ENCODE assay signal across 20 cellular contexts in the genomic region with DNA sequence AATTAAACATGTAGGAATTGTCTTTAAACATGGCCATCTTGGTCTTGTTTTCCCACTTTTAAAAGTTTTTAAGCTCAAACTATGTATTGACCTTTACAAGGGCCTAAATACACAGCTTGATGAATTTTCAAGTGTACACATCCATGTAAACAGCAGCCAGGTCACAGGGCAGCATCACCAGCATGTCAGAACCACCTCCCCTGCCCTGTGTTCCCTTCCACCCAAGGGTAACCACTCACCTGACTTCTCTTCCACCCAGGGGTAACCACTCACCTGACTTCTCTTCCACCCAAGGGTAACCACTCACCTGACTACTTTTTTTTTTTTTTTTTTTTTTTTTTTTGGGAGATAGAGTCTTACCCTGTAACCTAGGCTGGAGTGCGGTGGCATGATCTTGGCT. TPM values are rescaled to one million over a fixed set of nuclear protein-coding genes. Genes with fewer than 3 reads are reported as not detected.
DNase-seq lines count a peak whose midpoint lies in the region; ATAC-seq, FAIRE-seq and TF ChIP-seq lines count a peak whose summit lies in the region.
"Had no signal": no experiment of that assay in that cellular context is flagged by ENCODE, and none has a peak within 500 bp of the region (broad histone marks: within the 10 kb centered on the region; RNA-seq: fewer than 3 reads in every experiment).

No MANE protein-coding gene starts in this region.

- CTCF ChIA-PET in HepG2 (lab: Yijun Ruan, JAX; ENCODE audit: low intra/inter-chr PET ratio, low total read pairs) (no interaction called here), PC-3 (lab: Charles Lee) (no interaction called here)

- FAIRE-seq in HepG2 (lab: Jason Lieb, UNC): no peak
- FAIRE-seq: A204.1, GM12891 had no signal

- H2AFZ ChIP-seq in HepG2 (ENCODE audit: low read length) (no peak overlapping the region), PC-3 (ENCODE audit: low read length) (no peak overlapping the region), mesenchymal stem cell (ENCODE audit: low read depth, low read length) (no peak overlapping the region)

- peaks cover 7% of the 10 kb centered on the region; the same call in 1 of the 2 replicates for H4K20me1 ChIP-seq in HepG2 (ENCODE audit: insufficient read depth, low read length)
- peaks cover 6% of the 10 kb centered on the region; the same call in 1 of the 2 replicates for H4K20me1 ChIP-seq in PC-3 (ENCODE audit: low read length)

- no peak overlapping the region for H2BK5ac ChIP-seq in mesenchymal stem cell (ENCODE audit: low read depth, low read length, poor library complexity, severe bottlenecking)

- ATAC-seq in HepG2 (no peak), right lobe of liver (no peak), PC-3 (no peak), GM18858 (IDR thresholded peaks at IDR 0.05; ENCODE audit: unreplicated experiment) (no peak)

- in situ Hi-C loops in HepG2 (cut with HindIII; ENCODE audit: extremely low pct_ligation_motif_present, low pct_unique_long_range_greater_than_20kb) (loop anchor here (10.0 kb wide), 1 partner anchor 211 kb away; no protein-coding TSS in a partner anchor), KBM-7 (cut with MboI; ENCODE audit: low pct_unique_long_range_greater_than_20kb, low sequenced_read_pairs) (no loop called here)

- no peak overlapping the region for H4K91ac ChIP-seq in mesenchymal stem cell (ENCODE audit: low read length)

- POLR2A ChIA-PET in HepG2 (lab: Yijun Ruan, JAX) (interaction anchor here (1.0 kb wide), 1 partner anchor 176 kb away, joined by 3 read pairs; no protein-coding TSS in a partner anchor), PC-3 (lab: Charles Lee; ENCODE audit: unreplicated experiment) (interaction anchor here (0.7 kb wide), 1 partner anchor 41 kb away, joined by 4 read pairs; no protein-coding TSS in a partner anchor)

- no peaks in the 10 kb centered on the region for H3K27me3 ChIP-seq in HepG2 (ENCODE audit: control insufficient read depth in 1 of 2, insufficient read depth in 2 of 2, low read length in 2 of 2)
- no peaks in the 10 kb centered on the region for H3K27me3 ChIP-seq in right lobe of liver
- no peaks in the 10 kb centered on the region for H3K27me3 ChIP-seq in PC-3 (ENCODE audit: low read length)
- H3K27me3 ChIP-seq in esophagus squamous epithelium: no peaks in the 10 kb centered on the region
- no peaks in the 10 kb centered on the region for H3K27me3 ChIP-seq in thyroid gland
- H3K27me3 ChIP-seq in mesenchymal stem cell (ENCODE audit: control insufficient read depth in 1 of 2, insufficient read depth in 1 of 2, low read length in 2 of 2): no peaks in the 10 kb centered on the region

- peaks cover 0 to 3% of the 10 kb centered on the region in 2 experiments; a peak in 1 of 5 replicates for H3K36me3 ChIP-seq in HepG2 (replicated peaks in 1 of 2; ENCODE audit: control insufficient read depth in 1 of 2, insufficient read depth in 2 of 2, low read length in 2 of 2)
- H3K36me3 ChIP-seq in right lobe of liver: no peaks in the 10 kb centered on the region
- H3K36me3 ChIP-seq in PC-3 (ENCODE audit: low read depth, low read length): peaks cover 6% of the 10 kb centered on the region; the same call in 1 of the 2 replicates
- no peaks in the 10 kb centered on the region for H3K36me3 ChIP-seq in esophagus squamous epithelium
- H3K36me3 ChIP-seq in thyroid gland: no peaks in the 10 kb centered on the region
- peaks cover 5 to 15% of the 10 kb centered on the region in 2 experiments for H3K36me3 ChIP-seq in mesenchymal stem cell (ENCODE audit: control insufficient read depth in 1 of 2, insufficient read depth in 2 of 2, low read depth in 1 of 2, low read length in 2 of 2)

- no peak for DNase-seq in HepG2 (ENCODE audit: low spot score)
- no peak for DNase-seq in right lobe of liver
- DNase-seq in PC-3: no peak
- no peak for DNase-seq in esophagus squamous epithelium (lab: John Stamatoyannopoulos, UW)
- peak; percentile 54 to 62 for DNase-seq in thyroid gland
- no peak for DNase-seq in mesenchymal stem cell
- no peak for DNase-seq in KBM-7
- DNase-seq: DMS 273 treated with DMSO at 0.1 percent for 48 hours, GOT3, MV-4-11, NCI-H1105 treated with DMSO at 0.1 percent for 48 hours, NCI-H2029 treated with DMSO at 0.1 percent for 48 hours, NCI-H524, NCI-H82, SHP77 treated with DMSO at 0.1 percent for 48 hours had no signal

- H3K9me3 ChIP-seq in HepG2 (ENCODE audit: low read length) (no peaks in the 10 kb centered on the region), right lobe of liver (no peaks in the 10 kb centered on the region), PC-3 (ENCODE audit: low read length) (no peaks in the 10 kb centered on the region), esophagus squamous epithelium (no peaks in the 10 kb centered on the region), thyroid gland (no peaks in the 10 kb centered on the region), mesenchymal stem cell (ENCODE audit: control insufficient read depth, low read length) (no peaks in the 10 kb centered on the region)

- intact Hi-C loops in HepG2 (cut with micrococcal nuclease; ENCODE audit: unreplicated experiment) (loop anchor here (10.0 kb wide), 1 partner anchor 181 kb away; a partner anchor contains a TSS), right lobe of liver (cut with DNase I) (no loop called here), PC-3 (cut with micrococcal nuclease) (loop anchor here (5.0 to 10.0 kb wide), 4 partner anchors 53 to 1137 kb away; a partner anchor contains a TSS), esophagus squamous epithelium (cut with DNase I) (no loop called here), thyroid gland (cut with DNase I) (loop anchor here (10.0 kb wide), 1 partner anchor 211 kb away; no protein-coding TSS in a partner anchor)

- H3K4me2 ChIP-seq in HepG2 (ENCODE audit: low read depth, low read length): no peak overlapping the region
- peak overlapping the region; percentile 78 for H3K4me2 ChIP-seq in PC-3 (ENCODE audit: low read length)
- no peak overlapping the region for H3K4me2 ChIP-seq in mesenchymal stem cell (ENCODE audit: low read length, poor library complexity, severe bottlenecking)

- TF ChIP-seq RAD21 in HepG2 (CRISPR knock-in tag; IDR thresholded peaks at IDR 0.05): no peak

- no peak overlapping the region for H2AK5ac ChIP-seq in mesenchymal stem cell (ENCODE audit: low read length, severe bottlenecking)

- no peaks in the 10 kb centered on the region for H3K9me2 ChIP-seq in PC-3 (replicated peaks; ENCODE audit: low read length)

- TF ChIP-seq EP300 in HepG2 (IDR thresholded peaks at IDR 0.05; ENCODE audit: low read depth in 2 of 2, low read length in 2 of 2): no peak
- TF ChIP-seq EP300 in HepG2 (CRISPR knock-in tag; IDR thresholded peaks at IDR 0.05; ENCODE audit: borderline replicate concordance): no peak

- H3K23ac ChIP-seq in mesenchymal stem cell (ENCODE audit: low read length in 2 of 2): no peak overlapping the region

- H3K4ac ChIP-seq in mesenchymal stem cell (ENCODE audit: low read depth in 1 of 2, low read length in 2 of 2): no peak overlapping the region

- H3K4me1 ChIP-seq in HepG2 (ENCODE audit: insufficient read depth, low read length): peaks cover 76% of the 10 kb centered on the region
- peaks cover 0 to 11% (median 4%) of the 10 kb centered on the region in 4 donors for H3K4me1 ChIP-seq in right lobe of liver
- H3K4me1 ChIP-seq in PC-3 (ENCODE audit: insufficient read depth, low read length): peaks cover 57% of the 10 kb centered on the region
- H3K4me1 ChIP-seq in esophagus squamous epithelium: peaks cover 4 to 63% (median 12%) of the 10 kb centered on the region in 3 donors
- H3K4me1 ChIP-seq in thyroid gland: peaks cover 24 to 59% of the 10 kb centered on the region in 2 donors
- peaks cover 7% of the 10 kb centered on the region for H3K4me1 ChIP-seq in mesenchymal stem cell (ENCODE audit: control insufficient read depth, insufficient read depth, low read depth, low read length)

- H3K18ac ChIP-seq in mesenchymal stem cell (ENCODE audit: low read depth in 1 of 2, low read length in 2 of 2): no peak overlapping the region

- H3K79me2 ChIP-seq in HepG2 (ENCODE audit: insufficient read depth, low read length) (peaks cover 8% of the 10 kb centered on the region), PC-3 (ENCODE audit: low read length) (peaks cover 75% of the 10 kb centered on the region)

- H2BK12ac ChIP-seq in mesenchymal stem cell (ENCODE audit: low read length in 2 of 2): no peak overlapping the region

- peak overlapping the region; percentile 30 for H3K27ac ChIP-seq in HepG2 (ENCODE audit: extremely low read length, insufficient read depth, low read length)
- H3K27ac ChIP-seq in right lobe of liver: no peak overlapping the region
- peak overlapping the region; percentile 89 for H3K27ac ChIP-seq in PC-3 (ENCODE audit: low read length)
- H3K27ac ChIP-seq in esophagus squamous epithelium: peak overlapping the region in 3 of 4 donors; percentile 43 to 48 (median 48)
- peak overlapping the region; percentile 47 to 76 (median 69) for H3K27ac ChIP-seq in thyroid gland
- H3K27ac ChIP-seq in mesenchymal stem cell (ENCODE audit: low read length, poor library complexity, severe bottlenecking): no peak overlapping the region
- H3K27ac ChIP-seq: SK-N-MC had no signal

- H3K4me3 ChIP-seq in HepG2 (replicated peaks in 1 of 3; ENCODE audit: insufficient read depth in 1 of 3, low read depth in 2 of 3, low read length in 3 of 3) (no peak overlapping the region), right lobe of liver (no peak overlapping the region), PC-3 (ENCODE audit: low read length) (no peak overlapping the region), esophagus squamous epithelium (no peak overlapping the region), thyroid gland (replicated peaks in 1 of 3) (no peak overlapping the region), mesenchymal stem cell (ENCODE audit: insufficient read depth in 1 of 2, low read depth in 1 of 2, low read length in 2 of 2) (no peak overlapping the region)
- H3K4me3 ChIP-seq: SK-N-MC had no signal

- no peak overlapping the region for H3K14ac ChIP-seq in mesenchymal stem cell (ENCODE audit: low read length in 2 of 2)

- H4K8ac ChIP-seq in mesenchymal stem cell (ENCODE audit: low read length): no peak overlapping the region

- peaks cover 8% of the 10 kb centered on the region for H3F3A ChIP-seq in PC-3 (ENCODE audit: low read length, unreplicated experiment)

- no peak overlapping the region for H2BK15ac ChIP-seq in mesenchymal stem cell (ENCODE audit: low read depth, poor library complexity, severe bottlenecking)

- H3K9ac ChIP-seq in HepG2 (ENCODE audit: insufficient read depth, low read depth, low read length): no peak overlapping the region
- no peak overlapping the region for H3K9ac ChIP-seq in PC-3 (ENCODE audit: low read length)
- H3K9ac ChIP-seq in mesenchymal stem cell (ENCODE audit: low read length): no peak overlapping the region
- H3K9ac ChIP-seq: KMS-11 had no signal

- BruUV-seq in HepG2 (replicated peaks; lab: Mats Ljungman, UMichigan): no TSS peak
- BruUV-seq in PC-3 (replicated peaks; lab: Mats Ljungman, UMichigan): no TSS peak

- 100% methylated on average over 1 of the region's 1 CpG for WGBS in HepG2 (ENCODE audit: low lambda C conversion rate)
- WGBS in right lobe of liver (ENCODE audit: insufficient coverage, low coverage, low lambda C conversion rate, missing lambda C conversion rate): 100% methylated on average over 1 of the region's 1 CpG
- WGBS in esophagus squamous epithelium, 2 donors: 100% methylated on average over 1 of the region's 1 CpG
- WGBS in thyroid gland, 2 donors: 95 to 100% methylated on average over 1 of the region's 1 CpG
- WGBS in mesenchymal stem cell: 100% methylated on average over 1 of the region's 1 CpG

- peaks cover 20% of the 10 kb centered on the region for H3K79me1 ChIP-seq in mesenchymal stem cell (replicated peaks; ENCODE audit: low read length, poor library complexity, severe bottlenecking)

- no peak for TF ChIP-seq CTCF in HepG2 (CRISPR knock-in tag; IDR thresholded peaks at IDR 0.05)
- no peak for TF ChIP-seq CTCF in right lobe of liver (IDR thresholded peaks at IDR 0.05)
- TF ChIP-seq CTCF in PC-3 (conservative IDR thresholded peaks at IDR 0.05; ENCODE audit: low read depth, low read length): no peak
- no peak for TF ChIP-seq CTCF in esophagus squamous epithelium (IDR thresholded peaks at IDR 0.05)
- TF ChIP-seq CTCF in thyroid gland (IDR thresholded peaks at IDR 0.05): no peak

- H2BK120ac ChIP-seq in mesenchymal stem cell (ENCODE audit: low read depth, low read length): no peak overlapping the region

- TF ChIP-seq POLR2A in HepG2 (IDR thresholded peaks at IDR 0.05; ENCODE audit: insufficient read depth in 1 of 2, low read depth in 2 of 2, low read length in 2 of 2) (no peak), right lobe of liver (IDR thresholded peaks at IDR 0.05) (no peak), esophagus squamous epithelium (IDR thresholded peaks at IDR 0.05) (no peak), thyroid gland (IDR thresholded peaks at IDR 0.05) (no peak)

RNA-seq across cellular contexts. Expression of a gene that starts 4.6 kb away (rescaled TPM):
- total RNA-seq in HepG2 (2016; rRNA removed; fragmentation: Illumina TruSeq; extraction: Trizol) (5.9 and 6.4 TPM in 2 replicates), right lobe of liver (1 to 10 TPM; 4.5 to 9.6 (median 6.3) TPM), PC-3 (2014; rRNA removed) (12.1 and 20.7 TPM in 2 replicates), esophagus squamous epithelium (10 to 100 TPM in 2 of 4 donors, 1 to 10 TPM in 2; 7.4 to 15.4 (median 10.2) TPM), thyroid gland (10 to 100 TPM; 29.3 to 45.5 (median 32.9) TPM)
- 3.0 and 3.1 TPM in 2 replicates for total RNA-seq in HepG2 (2016; cell fraction: cytosol; rRNA removed; fragmentation: Illumina TruSeq; extraction: Trizol; ENCODE audit: low read depth)
- 4.9 and 5.1 TPM in 2 replicates for total RNA-seq in HepG2 (2016; cell fraction: insoluble cytoplasmic fraction; rRNA removed; fragmentation: Illumina TruSeq; extraction: Trizol)
- 1.9 and 2.3 TPM in 2 replicates for total RNA-seq in HepG2 (2016; cell fraction: membrane; rRNA removed; fragmentation: Illumina TruSeq; extraction: Trizol)
- total RNA-seq in HepG2 (2016; cell fraction: nucleus; rRNA removed; fragmentation: Illumina TruSeq; extraction: Trizol): 5.2 and 5.4 TPM in 2 replicates
- polyA plus RNA-seq in HepG2 (2011; rRNA removed): 5.1 and 6.2 TPM in 2 replicates
- 3.5 and 4.2 TPM in 2 replicates for polyA plus RNA-seq in HepG2 (2011; cell fraction: cytosol; rRNA removed)
- 9.2 and 11.2 TPM in 2 replicates for polyA plus RNA-seq in HepG2 (2011; cell fraction: nucleus; rRNA removed)
- polyA plus RNA-seq in HepG2 (2012): 5.5 and 6.7 TPM in 2 replicates
- polyA plus RNA-seq in HepG2 (2016; cell fraction: cytosol; fragmentation: Illumina TruSeq; extraction: Trizol; ENCODE audit: low read depth): 0.53 and 0.58 TPM in 2 replicates
- polyA plus RNA-seq in HepG2 (2016; cell fraction: insoluble cytoplasmic fraction; fragmentation: Illumina TruSeq; extraction: Trizol; ENCODE audit: low read depth): 4.8 and 5.4 TPM in 2 replicates
- 0.95 and 0.97 TPM in 2 replicates for polyA plus RNA-seq in HepG2 (2016; cell fraction: membrane; fragmentation: Illumina TruSeq; extraction: Trizol; ENCODE audit: low read depth)
- polyA plus RNA-seq in HepG2 (2016; cell fraction: nucleus; fragmentation: Illumina TruSeq; extraction: Trizol; ENCODE audit: insufficient read depth, low read depth): 5.8 and 6.0 TPM in 2 replicates
- 12.8 and 14.9 TPM in 2 replicates for polyA minus RNA-seq in HepG2 (2011; rRNA and poly(A)+ RNA removed; ENCODE audit: low replicate concordance)
- 5.1 and 6.1 TPM in 2 replicates for polyA minus RNA-seq in HepG2 (2011; cell fraction: cytosol; rRNA and poly(A)+ RNA removed)
- 13.1 and 22.3 TPM in 2 replicates for polyA minus RNA-seq in HepG2 (2011; cell fraction: nucleus; rRNA and poly(A)+ RNA removed)
- 13.0 TPM for polyA plus RNA-seq in mesenchymal stem cell (2013, experiment 1 of 2)
- polyA plus RNA-seq in mesenchymal stem cell (2013, experiment 2 of 2): 13.5 TPM

RNA-seq across cellular contexts. Expression of a gene that starts 34.1 kb away (rescaled TPM):
- total RNA-seq in HepG2 (2016; rRNA removed; fragmentation: Illumina TruSeq; extraction: Trizol) (0.02 TPM in 1 of 2 replicates, not detected in the other), right lobe of liver (not detected), PC-3 (2014; rRNA removed) (0.33 and 0.58 TPM in 2 replicates), esophagus squamous epithelium (under 1 TPM; 0.19 to 1.00 (median 0.25) TPM), thyroid gland (under 1 TPM; 0.39 to 0.83 (median 0.48) TPM)
- total RNA-seq in HepG2 (2016; cell fraction: cytosol; rRNA removed; fragmentation: Illumina TruSeq; extraction: Trizol; ENCODE audit: low read depth): not detected in 2 replicates
- total RNA-seq in HepG2 (2016; cell fraction: insoluble cytoplasmic fraction; rRNA removed; fragmentation: Illumina TruSeq; extraction: Trizol): 0.02 TPM in 1 of 2 replicates, not detected in the other
- not detected in 2 replicates for total RNA-seq in HepG2 (2016; cell fraction: membrane; rRNA removed; fragmentation: Illumina TruSeq; extraction: Trizol)
- total RNA-seq in HepG2 (2016; cell fraction: nucleus; rRNA removed; fragmentation: Illumina TruSeq; extraction: Trizol): not detected in 2 replicates
- 0.03 TPM in 1 of 2 replicates, not detected in the other for polyA plus RNA-seq in HepG2 (2011; rRNA removed)
- polyA plus RNA-seq in HepG2 (2011; cell fraction: cytosol; rRNA removed): 0.01 TPM in 1 of 2 replicates, not detected in the other
- 0.02 TPM in 1 of 2 replicates, not detected in the other for polyA plus RNA-seq in HepG2 (2011; cell fraction: nucleus; rRNA removed)
- not detected in 2 replicates for polyA plus RNA-seq in HepG2 (2012)
- polyA plus RNA-seq in HepG2 (2016; cell fraction: cytosol; fragmentation: Illumina TruSeq; extraction: Trizol; ENCODE audit: low read depth): not detected in 2 replicates
- not detected in 2 replicates for polyA plus RNA-seq in HepG2 (2016; cell fraction: insoluble cytoplasmic fraction; fragmentation: Illumina TruSeq; extraction: Trizol; ENCODE audit: low read depth)
- polyA plus RNA-seq in HepG2 (2016; cell fraction: membrane; fragmentation: Illumina TruSeq; extraction: Trizol; ENCODE audit: low read depth): 0.07 TPM in 1 of 2 replicates, not detected in the other
- not detected in 2 replicates for polyA plus RNA-seq in HepG2 (2016; cell fraction: nucleus; fragmentation: Illumina TruSeq; extraction: Trizol; ENCODE audit: insufficient read depth, low read depth)
- 1.2 TPM in 1 of 2 replicates, not detected in the other for polyA minus RNA-seq in HepG2 (2011; rRNA and poly(A)+ RNA removed; ENCODE audit: low replicate concordance)
- not detected in 2 replicates for polyA minus RNA-seq in HepG2 (2011; cell fraction: cytosol; rRNA and poly(A)+ RNA removed)
- polyA minus RNA-seq in HepG2 (2011; cell fraction: nucleus; rRNA and poly(A)+ RNA removed): not detected in 2 replicates
- polyA plus RNA-seq in mesenchymal stem cell (2013, experiment 1 of 2): not detected
- not detected for polyA plus RNA-seq in mesenchymal stem cell (2013, experiment 2 of 2)

Comparison
In these comparisons a context has a peak if more than half of its experiments do, and no peak if none do; other contexts are left out.
1. H3K27ac ChIP-seq: peak in HepG2 (single experiment), PC-3 (single experiment), esophagus squamous epithelium (3 of 4) and thyroid gland (3 of 3); none in right lobe of liver (0 of 3) and mesenchymal stem cell (single experiment).
2. intact Hi-C loops: an anchor here in HepG2 (10.0 kb wide), PC-3 (5.0 to 10.0 kb wide) and thyroid gland (10.0 kb wide); none called in right lobe of liver and esophagus squamous epithelium.
3. DNase-seq: peak in thyroid gland (2 of 2); none in HepG2 (single experiment), right lobe of liver (0 of 3), PC-3 (single experiment), esophagus squamous epithelium (single experiment), mesenchymal stem cell (single experiment) and KBM-7 (single experiment).